Comparison of ENCODE assay signal across 1 cellular context in genomic region chr5:171387970-171388815, GRCh38.
TF ChIP-seq lines count a peak whose summit lies in the region.

No MANE protein-coding gene starts in this region.

TF ChIP-seq in GM12878, 131 proteins besides CTCF, POLR2A, EP300 and RAD21 (continued from another document and continues in another):
- TF ChIP-seq ZBTB40 (IDR thresholded peaks at IDR 0.05; ENCODE audit: borderline replicate concordance): no peak
- TF ChIP-seq YY1 (IDR thresholded peaks at IDR 0.05; ENCODE audit: low read depth, low read length): peak; percentile 25
- no peak for TF ChIP-seq CBFB (IDR thresholded peaks at IDR 0.05; ENCODE audit: low read depth)
- TF ChIP-seq KAT2A (conservative IDR thresholded peaks at IDR 0.05; ENCODE audit: control insufficient read depth, low read depth, low read length): no peak
- TF ChIP-seq BCL11A (IDR thresholded peaks at IDR 0.05; ENCODE audit: low read depth, low read length): peak; percentile 49; the same call in 1 of the 2 replicates
- no peak for TF ChIP-seq MEF2A (IDR thresholded peaks at IDR 0.05; ENCODE audit: insufficient read depth, low read depth, low read length)
- TF ChIP-seq TBL1XR1 (IDR thresholded peaks at IDR 0.05; ENCODE audit: low read depth, low read length): no peak
- no peak for TF ChIP-seq ESRRA (IDR thresholded peaks at IDR 0.05; ENCODE audit: low read length)
- no peak for TF ChIP-seq JUNB (IDR thresholded peaks at IDR 0.05)
- TF ChIP-seq POLR2AphosphoS2 (IDR thresholded peaks at IDR 0.05; ENCODE audit: low read depth, low read length): no peak; the same call in 1 of the 2 replicates
- no peak for TF ChIP-seq NFIC (IDR thresholded peaks at IDR 0.05; ENCODE audit: low read depth, low read length)
- TF ChIP-seq RB1 (IDR thresholded peaks at IDR 0.05; ENCODE audit: borderline replicate concordance): no peak
- no peak for TF ChIP-seq PRDM15 (CRISPR knock-in tag; IDR thresholded peaks at IDR 0.05)
- 0 out of 2 replicates have a peak, but pooled peaks have one; percentile 41 for TF ChIP-seq CBX5 (IDR thresholded peaks at IDR 0.05; ENCODE audit: low read depth)
- TF ChIP-seq FOS (IDR thresholded peaks at IDR 0.05; ENCODE audit: borderline replicate concordance, extremely low read depth, insufficient read length): peak; percentile 39
- TF ChIP-seq SMARCA5 (IDR thresholded peaks at IDR 0.05): no peak
- no peak for TF ChIP-seq FOXM1 (IDR thresholded peaks at IDR 0.05; ENCODE audit: low read depth, low read length)
- 0 out of 2 replicates have a peak, but pooled peaks have one; percentile 20 for TF ChIP-seq REST (IDR thresholded peaks at IDR 0.05; ENCODE audit: low read depth, low read length)
- TF ChIP-seq CHD4 (IDR thresholded peaks at IDR 0.05): no peak
- no peak for TF ChIP-seq ZZZ3 (IDR thresholded peaks at IDR 0.05; ENCODE audit: control insufficient read depth, insufficient read length, low read depth)
- TF ChIP-seq HDGF (IDR thresholded peaks at IDR 0.05): no peak
- peak; percentile 77 for TF ChIP-seq BACH1 (IDR thresholded peaks at IDR 0.05; ENCODE audit: borderline replicate concordance)
- TF ChIP-seq ZBTB33 (IDR thresholded peaks at IDR 0.05): no peak
- TF ChIP-seq CEBPB (IDR thresholded peaks at IDR 0.05; ENCODE audit: borderline replicate concordance in 1 of 2, low read depth in 2 of 2, low read length in 2 of 2): no peak
- TF ChIP-seq BHLHE40 (IDR thresholded peaks at IDR 0.05; ENCODE audit: borderline replicate concordance in 1 of 2, low read depth in 2 of 2, low read length in 1 of 2): peak; percentile 93 to 96
- TF ChIP-seq CREM (IDR thresholded peaks at IDR 0.05; ENCODE audit: low read depth): peak; percentile 59; the same call in 1 of the 2 replicates
- TF ChIP-seq IRF3 (IDR thresholded peaks at IDR 0.05): no peak
- TF ChIP-seq TCF7 (IDR thresholded peaks at IDR 0.05; ENCODE audit: borderline replicate concordance): no peak
- TF ChIP-seq BCLAF1 (IDR thresholded peaks at IDR 0.05): no peak
- no peak for TF ChIP-seq SKIL (IDR thresholded peaks at IDR 0.05; ENCODE audit: low read depth, poor library complexity, severe bottlenecking)
- TF ChIP-seq SPI1 (IDR thresholded peaks at IDR 0.05; ENCODE audit: borderline replicate concordance, insufficient read depth, low read depth, low read length): no peak
- TF ChIP-seq RUNX3 (IDR thresholded peaks at IDR 0.05; ENCODE audit: low read length): peak; percentile 90
- TF ChIP-seq PML (IDR thresholded peaks at IDR 0.05; ENCODE audit: low read length): peak; percentile 12; the same call in 1 of the 2 replicates
- no peak for TF ChIP-seq E4F1 (IDR thresholded peaks at IDR 0.05; ENCODE audit: borderline replicate concordance, partially characterized antibody)
- TF ChIP-seq GATAD2B (conservative IDR thresholded peaks at IDR 0.05; ENCODE audit: low read depth): no peak
- TF ChIP-seq EZH2 (IDR thresholded peaks at IDR 0.05; ENCODE audit: borderline replicate concordance, control insufficient read depth, low read depth, low read length): no peak
